ENCODE assay signal across 17 cellular contexts in the genomic region with DNA sequence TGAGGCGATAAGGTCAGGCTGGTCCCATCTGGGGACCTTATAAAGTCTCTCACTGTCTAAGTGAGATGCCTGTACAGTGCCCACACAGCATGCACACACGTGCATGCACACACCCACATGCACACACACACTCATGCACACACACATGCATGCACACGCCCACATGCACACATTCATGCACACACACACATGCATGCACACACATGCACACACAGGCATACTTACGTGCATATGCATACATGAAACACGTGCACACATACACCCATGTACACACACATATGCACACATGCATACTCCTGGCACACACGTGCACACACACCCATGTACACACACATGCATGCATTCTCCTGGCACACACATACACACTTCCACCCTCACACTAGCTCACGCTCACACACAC. TPM values are rescaled to one million over a fixed set of nuclear protein-coding genes. Genes with fewer than 3 reads are reported as not detected.
"Had no signal": no experiment of that assay in that cellular context is flagged by ENCODE, and none has a peak within 500 bp of the region (broad histone marks: within the 10 kb centered on the region; RNA-seq: fewer than 3 reads in every experiment).

No MANE protein-coding gene starts in this region.

- FAIRE-seq: pancreas had no signal

- H3K27ac ChIP-seq: body of pancreas, pancreas, uterus, VCaP had no signal

- H3K27ac Mint-ChIP-seq: activated CD4-positive, alpha-beta memory T cell treated with anti-CD3 and anti-CD28 coated beads for 36 hours; activated naive CD8-positive, alpha-beta T cell treated with anti-CD3 and anti-CD28 coated beads for 36 hours; activated T-helper 1 cell treated with anti-CD3 and anti-CD28 coated beads, Interleukin-12 subunit alpha, Interleukin-12 subunit beta, Interleukin-2, Interleukin-4 antibody, amounts not matched to agents 30 ng/mL and 10 ng/mL and 1 ng/mL, durations not matched to agents 14 hours and 24 hours and 36 hours; effector memory CD8-positive, alpha-beta T cell; stimulated activated naive B cell treated with anti-CD40 and anti-IgM and Interleukin-4, amounts not matched to agents 10 μg/mL and 1 μg/mL and 100 μg/mL, for 72 hours had no signal

- H3K4me1 Mint-ChIP-seq: activated naive CD8-positive, alpha-beta T cell treated with anti-CD3 and anti-CD28 coated beads for 36 hours; stimulated activated naive B cell treated with anti-CD40 and anti-IgM and Interleukin-4, amounts not matched to agents 10 μg/mL and 1 μg/mL and 100 μg/mL, for 72 hours had no signal

- H3K36me3 ChIP-seq: pancreas, uterus had no signal

- H3K4me3 Mint-ChIP-seq: activated CD4-positive, alpha-beta memory T cell treated with anti-CD3 and anti-CD28 coated beads for 36 hours; activated naive CD8-positive, alpha-beta T cell treated with anti-CD3 and anti-CD28 coated beads for 36 hours; activated T-helper 1 cell treated with anti-CD3 and anti-CD28 coated beads, Interleukin-12 subunit alpha, Interleukin-12 subunit beta, Interleukin-2, Interleukin-4 antibody, amounts not matched to agents 30 ng/mL and 10 ng/mL and 1 ng/mL, durations not matched to agents 14 hours and 24 hours and 36 hours; effector memory CD8-positive, alpha-beta T cell; stimulated activated naive B cell treated with anti-CD40 and anti-IgM and Interleukin-4, amounts not matched to agents 10 μg/mL and 1 μg/mL and 100 μg/mL, for 72 hours had no signal

- H3K9me3 ChIP-seq: body of pancreas, pancreas, uterus had no signal

- H3K4me1 ChIP-seq: pancreas, uterus had no signal

- H3K4me3 ChIP-seq: body of pancreas, pancreas, uterus had no signal

- H3K9me3 Mint-ChIP-seq: activated naive CD8-positive, alpha-beta T cell treated with anti-CD3 and anti-CD28 coated beads for 36 hours; activated T-helper 1 cell treated with anti-CD3 and anti-CD28 coated beads, Interleukin-12 subunit alpha, Interleukin-12 subunit beta, Interleukin-2, Interleukin-4 antibody, amounts not matched to agents 30 ng/mL and 10 ng/mL and 1 ng/mL, durations not matched to agents 14 hours and 24 hours and 36 hours; effector memory CD8-positive, alpha-beta T cell had no signal

- H3K36me3 Mint-ChIP-seq: activated CD4-positive, alpha-beta memory T cell treated with anti-CD3 and anti-CD28 coated beads for 36 hours; activated naive CD8-positive, alpha-beta T cell treated with anti-CD3 and anti-CD28 coated beads for 36 hours had no signal

- DNase-seq: activated CD4-positive, alpha-beta memory T cell treated with anti-CD3 and anti-CD28 coated beads for 36 hours; activated naive CD8-positive, alpha-beta T cell treated with anti-CD3 and anti-CD28 coated beads for 36 hours; activated T-cell treated with anti-CD3 and anti-CD28 coated beads for 4 hours; amniotic stem cell; body of pancreas; caudate nucleus; effector memory CD8-positive, alpha-beta T cell; foreskin fibroblast; pancreas; stimulated activated naive B cell treated with anti-CD40 and anti-IgM and Interleukin-4, amounts not matched to agents 10 μg/mL and 1 μg/mL and 100 μg/mL, for 72 hours; SW 1271; T-helper 2 cell; uterus had no signal

- ATAC-seq: body of pancreas; effector memory CD8-positive, alpha-beta T cell; pancreas; stimulated activated naive B cell treated with anti-CD40 and anti-IgM and Interleukin-4, amounts not matched to agents 10 μg/mL and 1 μg/mL and 100 μg/mL, for 72 hours had no signal

RNA-seq across cellular contexts. Expression of a gene that starts 12.2 kb away (rescaled TPM):
- total RNA-seq: activated T-helper 1 cell treated with anti-CD3 and anti-CD28 coated beads, Interleukin-12 subunit alpha, Interleukin-12 subunit beta, Interleukin-2, Interleukin-4 antibody, amounts not matched to agents 30 ng/mL and 10 ng/mL and 1 ng/mL, durations not matched to agents 14 hours and 24 hours and 36 hours; body of pancreas; glomerular endothelial cell; pulmonary artery endothelial cell had no signal
